Comparison of ENCODE assay signal across 1 cellular context in the genomic region with DNA sequence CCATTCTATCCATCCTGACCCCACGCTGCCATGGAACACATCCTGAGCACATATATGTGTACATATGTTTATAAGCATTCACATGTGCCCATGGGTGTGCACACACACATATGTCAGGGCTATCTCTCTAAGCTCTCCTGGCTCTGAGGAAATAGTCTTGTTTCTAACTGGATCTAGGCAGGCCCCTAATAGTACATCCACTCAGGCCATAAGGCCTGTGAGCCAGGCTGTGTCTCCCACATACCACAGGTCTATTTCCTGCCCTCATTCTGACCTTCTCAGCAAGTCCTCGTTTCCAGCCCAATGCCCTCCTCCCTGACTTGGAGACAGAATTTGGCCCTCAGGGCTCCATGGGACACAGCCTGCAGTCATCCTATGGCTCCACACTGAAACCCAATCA.
TF ChIP-seq lines count a peak whose summit lies in the region.

No MANE protein-coding gene starts in this region.

TF ChIP-seq in GM12878, 131 proteins besides CTCF, POLR2A, EP300 and RAD21 (continued from another document):
- TF ChIP-seq, protein P1, sequence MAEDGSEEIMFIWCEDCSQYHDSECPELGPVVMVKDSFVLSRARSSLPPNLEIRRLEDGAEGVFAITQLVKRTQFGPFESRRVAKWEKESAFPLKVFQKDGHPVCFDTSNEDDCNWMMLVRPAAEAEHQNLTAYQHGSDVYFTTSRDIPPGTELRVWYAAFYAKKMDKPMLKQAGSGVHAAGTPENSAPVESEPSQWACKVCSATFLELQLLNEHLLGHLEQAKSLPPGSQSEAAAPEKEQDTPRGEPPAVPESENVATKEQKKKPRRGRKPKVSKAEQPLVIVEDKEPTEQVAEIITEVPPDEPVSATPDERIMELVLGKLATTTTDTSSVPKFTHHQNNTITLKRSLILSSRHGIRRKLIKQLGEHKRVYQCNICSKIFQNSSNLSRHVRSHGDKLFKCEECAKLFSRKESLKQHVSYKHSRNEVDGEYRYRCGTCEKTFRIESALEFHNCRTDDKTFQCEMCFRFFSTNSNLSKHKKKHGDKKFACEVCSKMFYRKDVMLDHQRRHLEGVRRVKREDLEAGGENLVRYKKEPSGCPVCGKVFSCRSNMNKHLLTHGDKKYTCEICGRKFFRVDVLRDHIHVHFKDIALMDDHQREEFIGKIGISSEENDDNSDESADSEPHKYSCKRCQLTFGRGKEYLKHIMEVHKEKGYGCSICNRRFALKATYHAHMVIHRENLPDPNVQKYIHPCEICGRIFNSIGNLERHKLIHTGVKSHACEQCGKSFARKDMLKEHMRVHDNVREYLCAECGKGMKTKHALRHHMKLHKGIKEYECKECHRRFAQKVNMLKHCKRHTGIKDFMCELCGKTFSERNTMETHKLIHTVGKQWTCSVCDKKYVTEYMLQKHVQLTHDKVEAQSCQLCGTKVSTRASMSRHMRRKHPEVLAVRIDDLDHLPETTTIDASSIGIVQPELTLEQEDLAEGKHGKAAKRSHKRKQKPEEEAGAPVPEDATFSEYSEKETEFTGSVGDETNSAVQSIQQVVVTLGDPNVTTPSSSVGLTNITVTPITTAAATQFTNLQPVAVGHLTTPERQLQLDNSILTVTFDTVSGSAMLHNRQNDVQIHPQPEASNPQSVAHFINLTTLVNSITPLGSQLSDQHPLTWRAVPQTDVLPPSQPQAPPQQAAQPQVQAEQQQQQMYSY (CRISPR knock-in tag; IDR thresholded peaks at IDR 0.05): no peak
- TF ChIP-seq, protein P2, sequence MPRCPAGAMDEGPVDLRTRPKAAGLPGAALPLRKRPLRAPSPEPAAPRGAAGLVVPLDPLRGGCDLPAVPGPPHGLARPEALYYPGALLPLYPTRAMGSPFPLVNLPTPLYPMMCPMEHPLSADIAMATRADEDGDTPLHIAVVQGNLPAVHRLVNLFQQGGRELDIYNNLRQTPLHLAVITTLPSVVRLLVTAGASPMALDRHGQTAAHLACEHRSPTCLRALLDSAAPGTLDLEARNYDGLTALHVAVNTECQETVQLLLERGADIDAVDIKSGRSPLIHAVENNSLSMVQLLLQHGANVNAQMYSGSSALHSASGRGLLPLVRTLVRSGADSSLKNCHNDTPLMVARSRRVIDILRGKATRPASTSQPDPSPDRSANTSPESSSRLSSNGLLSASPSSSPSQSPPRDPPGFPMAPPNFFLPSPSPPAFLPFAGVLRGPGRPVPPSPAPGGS (IDR thresholded peaks at IDR 0.05; ENCODE audit: borderline replicate concordance, insufficient read depth, low read depth, low read length, poor library complexity, severe bottlenecking): no peak
- no peak for TF ChIP-seq SIN3A (IDR thresholded peaks at IDR 0.05; ENCODE audit: low read depth, low read length)
- TF ChIP-seq IKZF1 (conservative IDR thresholded peaks at IDR 0.05): 0 out of 2 replicates have a peak, but pooled peaks have one; percentile 21
- no peak for TF ChIP-seq CBX3 (IDR thresholded peaks at IDR 0.05; ENCODE audit: borderline replicate concordance, low read depth)
- TF ChIP-seq ZNF274 (IDR thresholded peaks at IDR 0.05; ENCODE audit: insufficient read depth, insufficient read length): no peak
TF ChIP-seq in GM12878: peak in this region for 1.
